Comparison of ENCODE assay signal across 17 cellular contexts in the genomic region with DNA sequence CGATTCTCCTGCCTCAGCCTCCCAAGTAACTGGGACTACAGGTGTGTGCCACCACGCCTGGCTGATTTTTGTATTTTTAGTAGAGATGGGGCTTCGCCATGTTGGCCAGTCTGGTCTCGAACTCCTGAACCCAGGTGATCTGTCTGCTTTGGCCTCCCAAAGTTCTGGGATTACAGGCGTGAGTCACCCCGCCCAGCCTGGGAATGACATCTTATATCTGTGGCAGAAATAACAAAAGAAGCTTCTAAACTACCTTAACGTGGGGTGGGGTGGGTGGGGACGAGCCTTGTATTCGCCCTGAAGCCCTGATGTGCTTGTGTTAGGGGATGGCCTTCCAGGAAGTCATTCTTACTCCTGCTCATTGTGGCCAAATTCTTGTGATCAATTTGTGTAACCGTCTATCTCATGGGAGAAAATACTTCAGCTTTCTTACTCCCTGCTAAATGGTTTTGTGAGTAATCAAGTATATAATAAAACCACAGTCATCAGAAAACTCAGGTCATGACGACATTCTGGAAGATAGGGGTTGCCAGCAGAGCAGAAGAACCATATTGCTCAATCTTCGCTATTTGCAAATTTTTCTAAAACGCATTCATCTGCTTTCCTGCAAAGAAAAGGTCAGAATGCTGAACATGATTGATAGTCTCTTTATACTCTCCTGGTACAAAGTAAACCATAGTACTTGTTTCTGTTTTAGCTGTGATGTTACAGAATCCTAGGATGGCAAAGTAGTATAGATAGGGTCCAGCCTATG.
A peak's percentile ranks its signal among the peaks of the same experiment; 100 is the strongest.
DNase-seq lines count a peak whose midpoint lies in the region; ATAC-seq and TF ChIP-seq lines count a peak whose summit lies in the region.
"Had no signal": no experiment of that assay in that cellular context is flagged by ENCODE, and none has a peak within 500 bp of the region (broad histone marks: within the 10 kb centered on the region; RNA-seq: fewer than 3 reads in every experiment).

No MANE protein-coding gene starts in this region.

- H4K91ac ChIP-seq in mesenchymal stem cell (ENCODE audit: low read length) = no peak overlapping the region

- TF ChIP-seq EP300 in gastroesophageal sphincter (IDR thresholded peaks at IDR 0.05) = no peak

- H2BK120ac ChIP-seq in mesenchymal stem cell (ENCODE audit: low read depth, low read length) = no peak overlapping the region

- no peak overlapping the region for H2BK5ac ChIP-seq in mesenchymal stem cell (ENCODE audit: low read depth, low read length, poor library complexity, severe bottlenecking)

- no peak overlapping the region for H2AFZ ChIP-seq in mesenchymal stem cell (ENCODE audit: low read depth, low read length)

- H3K36me3 ChIP-seq in BJ (ENCODE audit: control insufficient read depth, insufficient read depth, low read length) (no peaks in the 10 kb centered on the region), mesenchymal stem cell (ENCODE audit: control insufficient read depth in 1 of 2, insufficient read depth in 2 of 2, low read depth in 1 of 2, low read length in 2 of 2) (no peaks in the 10 kb centered on the region), gastroesophageal sphincter (no peaks in the 10 kb centered on the region)
- H3K36me3 ChIP-seq: left ventricle myocardium inferior had no signal

- no peak for TF ChIP-seq CTCF in BJ (IDR thresholded peaks at IDR 0.05; ENCODE audit: insufficient read depth, low read depth, low read length)
- TF ChIP-seq CTCF in cardiac fibroblast (IDR thresholded peaks at IDR 0.05; ENCODE audit: low read depth, low read length) = no peak
- TF ChIP-seq CTCF in coronary artery (IDR thresholded peaks at IDR 0.05) = no peak
- TF ChIP-seq CTCF in gastroesophageal sphincter (IDR thresholded peaks at IDR 0.05) = no peak

- WGBS in mesenchymal stem cell = 79% methylated on average over 9 of the region's 13 CpGs
- 66 to 73% methylated on average over 4 to 6 of the region's 13 CpGs for WGBS in gastroesophageal sphincter (ENCODE audit: low coverage in 1 of 2), 2 donors

- H4K8ac ChIP-seq in mesenchymal stem cell (ENCODE audit: low read length) = no peak overlapping the region

- H3K23ac ChIP-seq in mesenchymal stem cell (ENCODE audit: low read length in 2 of 2) = no peak overlapping the region

- no peak overlapping the region for H3K4me3 ChIP-seq in BJ (ENCODE audit: low read depth, low read length)
- H3K4me3 ChIP-seq in cardiac fibroblast (replicated peaks in 1 of 2; ENCODE audit: low read depth in 2 of 2, low read length in 2 of 2) = no peak overlapping the region
- no peak overlapping the region for H3K4me3 ChIP-seq in mesenchymal stem cell (ENCODE audit: insufficient read depth in 1 of 2, low read depth in 1 of 2, low read length in 2 of 2)
- H3K4me3 ChIP-seq in coronary artery = no peak overlapping the region
- no peak overlapping the region for H3K4me3 ChIP-seq in gastroesophageal sphincter
- H3K4me3 ChIP-seq: left ventricle myocardium inferior had no signal

- DNase-seq in BJ (ENCODE audit: low read depth) = peak; percentile 77
- peak; percentile 94 for DNase-seq in NCI-H226
- DNase-seq in cardiac fibroblast (ENCODE audit: low read depth in 2 of 2) = peak; percentile 94 to 95
- peak; percentile 57 for DNase-seq in mesenchymal stem cell
- DNase-seq in coronary artery (ENCODE audit: low spot score) = no peak
- DNase-seq in activated CD4-positive, alpha-beta T cell treated with anti-CD3 and anti-CD28 coated beads, Interleukin-2, amount 50 U/mL, for 1 hour = no peak
- DNase-seq: activated CD8-positive, alpha-beta memory T cell treated with anti-CD3 and anti-CD28 coated beads, Interleukin-2, amount 10 ng/mL, durations not matched to agents 7 days and 5 days; CD4-positive, alpha-beta T cell; cortex of kidney; left ventricle myocardium inferior; natural killer cell; NCI-H1436 treated with DMSO at 0.1 percent for 48 hours; NCI-H69; right cardiac atrium had no signal

- POLR2A ChIA-PET in BJ (lab: Charles Lee) = interaction anchor here (1.0 kb wide), 1 partner anchor 30 kb away, joined by 3 read pairs; no protein-coding TSS in a partner anchor

- no peak overlapping the region for H3K27ac ChIP-seq in mesenchymal stem cell (ENCODE audit: low read length, poor library complexity, severe bottlenecking)
- H3K27ac ChIP-seq in coronary artery = no peak overlapping the region
- H3K27ac ChIP-seq in gastroesophageal sphincter = no peak overlapping the region
- H3K27ac ChIP-seq: left ventricle myocardium inferior had no signal

- peak overlapping the region; percentile 37 for H3K9ac ChIP-seq in mesenchymal stem cell (ENCODE audit: low read length)

- no peak overlapping the region for H3K18ac ChIP-seq in mesenchymal stem cell (ENCODE audit: low read depth in 1 of 2, low read length in 2 of 2)

- no peak overlapping the region for H3K4me2 ChIP-seq in mesenchymal stem cell (ENCODE audit: low read length, poor library complexity, severe bottlenecking)

- H3K27me3 ChIP-seq in BJ (ENCODE audit: control insufficient read depth, insufficient read depth, low read length) = no peaks in the 10 kb centered on the region
- H3K27me3 ChIP-seq in mesenchymal stem cell (ENCODE audit: control insufficient read depth in 1 of 2, insufficient read depth in 1 of 2, low read length in 2 of 2) = no peaks in the 10 kb centered on the region
- H3K27me3 ChIP-seq in gastroesophageal sphincter = no peaks in the 10 kb centered on the region

- H3K14ac ChIP-seq in mesenchymal stem cell (ENCODE audit: low read length in 2 of 2) = no peak overlapping the region

- CTCF ChIA-PET in BJ (lab: Yijun Ruan, JAX) = interaction anchor here (0.8 to 1.7 kb wide), 4 partner anchors 11 to 112 kb away, joined by 3 to 5 read pairs (median 3); no protein-coding TSS in a partner anchor

- no peaks in the 10 kb centered on the region for H3K79me1 ChIP-seq in mesenchymal stem cell (replicated peaks; ENCODE audit: low read length, poor library complexity, severe bottlenecking)

- no peak overlapping the region for H2BK12ac ChIP-seq in mesenchymal stem cell (ENCODE audit: low read length in 2 of 2)

- no peaks in the 10 kb centered on the region for H3K9me3 ChIP-seq in mesenchymal stem cell (ENCODE audit: control insufficient read depth, low read length)
- H3K9me3 ChIP-seq in gastroesophageal sphincter = no peaks in the 10 kb centered on the region
- H3K9me3 ChIP-seq: left ventricle myocardium inferior had no signal

- TF ChIP-seq POLR2A in gastroesophageal sphincter (IDR thresholded peaks at IDR 0.05) = no peak

- H3K4ac ChIP-seq in mesenchymal stem cell (ENCODE audit: low read depth in 1 of 2, low read length in 2 of 2) = no peak overlapping the region

- H2AK5ac ChIP-seq in mesenchymal stem cell (ENCODE audit: low read length, severe bottlenecking) = no peak overlapping the region

- ATAC-seq in HG02981 (IDR thresholded peaks at IDR 0.05; ENCODE audit: unreplicated experiment) = no peak
- no peak for ATAC-seq in gastroesophageal sphincter
- ATAC-seq: activated CD8-positive, alpha-beta memory T cell treated with anti-CD3 and anti-CD28 coated beads, Interleukin-2, amount 10 ng/mL, durations not matched to agents 7 days and 5 days; HepG2; natural killer cell; right cardiac atrium had no signal

- H2BK15ac ChIP-seq in mesenchymal stem cell (ENCODE audit: low read depth, poor library complexity, severe bottlenecking) = no peak overlapping the region

- no peaks in the 10 kb centered on the region for H3K4me1 ChIP-seq in mesenchymal stem cell (ENCODE audit: control insufficient read depth, insufficient read depth, low read depth, low read length)
- H3K4me1 ChIP-seq in gastroesophageal sphincter = no peaks in the 10 kb centered on the region

Comparison
In these comparisons a context has a peak if more than half of its experiments do, and no peak if none do; other contexts are left out.
1. DNase-seq: peak in BJ (single experiment), NCI-H226 (single experiment), cardiac fibroblast (2 of 2) and mesenchymal stem cell (single experiment); none in coronary artery (single experiment) and activated CD4-positive, alpha-beta T cell treated with anti-CD3 and anti-CD28 coated beads, Interleukin-2, amount 50 U/mL, for 1 hour (single experiment).